In the genomic region with DNA sequence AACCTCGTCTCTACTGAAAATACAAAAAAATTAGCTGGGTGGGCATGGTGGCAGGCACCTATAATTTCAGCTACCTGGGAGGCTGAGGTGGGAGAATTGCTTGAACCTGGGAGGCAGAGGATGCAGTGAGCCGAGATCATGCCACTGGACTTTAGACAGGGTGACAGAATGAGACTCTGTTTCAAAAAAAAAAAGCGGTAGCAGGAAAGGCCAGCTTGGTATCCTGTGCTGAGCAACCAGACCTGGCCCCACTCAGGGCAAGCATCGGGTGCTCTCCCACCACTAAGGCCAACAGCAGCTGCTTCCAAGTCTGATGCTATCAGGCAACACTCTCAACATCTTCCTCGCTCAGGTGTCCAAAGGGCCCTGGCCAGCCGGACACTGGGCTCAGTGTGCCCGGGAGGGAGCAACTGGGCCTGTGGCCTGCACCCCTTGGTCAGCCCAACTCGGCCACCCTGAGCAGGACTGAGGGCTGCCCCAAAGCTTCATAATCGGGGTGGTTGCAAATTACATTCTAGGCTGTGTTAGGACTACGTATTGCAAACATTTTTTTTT, we compare ENCODE assay signal across 27 cellular contexts. TPM values are rescaled to one million over a fixed set of nuclear protein-coding genes. Genes with fewer than 3 reads are reported as not detected.
DNase-seq lines count a peak whose midpoint lies in the region; ATAC-seq and TF ChIP-seq lines count a peak whose summit lies in the region.
"Had no signal": no experiment of that assay in that cellular context is flagged by ENCODE, and none has a peak within 500 bp of the region (broad histone marks: within the 10 kb centered on the region; RNA-seq: fewer than 3 reads in every experiment).

No MANE protein-coding gene starts in this region.

- no peak overlapping the region for H3K18ac ChIP-seq in neuronal stem cell (ENCODE audit: low read length)

- intact Hi-C loops in CD4-positive, alpha-beta memory T cell (cut with micrococcal nuclease) = no loop called here
- intact Hi-C loops in activated CD8-positive, alpha-beta T cell treated with anti-CD3 and anti-CD28 coated beads for 36 hours (cut with micrococcal nuclease) = loop anchor here (10.0 kb wide), 1 partner anchor 56 kb away; a partner anchor contains a TSS

- no peak overlapping the region for H2AFZ ChIP-seq in neuronal stem cell (ENCODE audit: low read length)

- no peak overlapping the region for H2BK12ac ChIP-seq in neuronal stem cell (ENCODE audit: low read length)

- CTCF ChIA-PET in activated CD8-positive, alpha-beta memory T cell treated with anti-CD3 and anti-CD28 coated beads, Interleukin-2, amount 10 ng/mL, durations not matched to agents 7 days and 5 days (lab: Charles Lee) = interaction anchor here (1.3 kb wide), 1 partner anchor 13 kb away, joined by 4 read pairs; no protein-coding TSS in a partner anchor
- CTCF ChIA-PET in CD4-positive, alpha-beta memory T cell (lab: Charles Lee; ENCODE audit: partially characterized antibody) = interaction anchor here (0.6 to 2.2 kb wide), 7 partner anchors 13 to 67 kb away, joined by 3 to 11 read pairs (median 4); no protein-coding TSS in a partner anchor
- CTCF ChIA-PET in activated CD8-positive, alpha-beta T cell treated with anti-CD3 and anti-CD28 coated beads for 36 hours (lab: Charles Lee) = no interaction called here

- peaks cover 58% of the 10 kb centered on the region for H3K4me1 ChIP-seq in CD4-positive, alpha-beta memory T cell (ENCODE audit: insufficient read depth, low read length)
- H3K4me1 ChIP-seq in neuronal stem cell (ENCODE audit: control insufficient read depth in 2 of 2, insufficient read depth in 1 of 2, low read depth in 1 of 2, low read length in 2 of 2) = no peaks in the 10 kb centered on the region

- WGBS in neuronal stem cell (ENCODE audit: extremely low coverage in 2 of 2, insufficient read length in 2 of 2, insufficient replicate concordance in 1 of 2), 2 donors = no CpG with 5 or more reads among the region's 10 CpGs

- H2AK5ac ChIP-seq in neuronal stem cell (ENCODE audit: low read depth, low read length) = no peak overlapping the region

- no peaks in the 10 kb centered on the region for H3K9me3 Mint-ChIP-seq in activated CD8-positive, alpha-beta memory T cell treated with anti-CD3 and anti-CD28 coated beads, Interleukin-2, amount 10 ng/mL, durations not matched to agents 7 days and 5 days (ENCODE audit: low read depth)
- H3K9me3 Mint-ChIP-seq in CD4-positive, alpha-beta memory T cell = no peaks in the 10 kb centered on the region
- peaks cover 2% of the 10 kb centered on the region for H3K9me3 Mint-ChIP-seq in activated CD8-positive, alpha-beta T cell treated with anti-CD3 and anti-CD28 coated beads for 36 hours
- H3K9me3 Mint-ChIP-seq: activated naive CD8-positive, alpha-beta T cell treated with anti-CD3 and anti-CD28 coated beads, Interleukin-2, amount 10 ng/mL, durations not matched to agents 7 days and 5 days; activated T-helper 1 cell treated with anti-CD3 and anti-CD28 coated beads, Interleukin-12 subunit alpha, Interleukin-12 subunit beta, Interleukin-2, Interleukin-4 antibody, amounts not matched to agents 30 ng/mL and 10 ng/mL and 1 ng/mL, durations not matched to agents 14 hours and 24 hours and 36 hours had no signal

- no peak overlapping the region for H2BK120ac ChIP-seq in neuronal stem cell (ENCODE audit: low read depth, low read length)

- H3K27me3 ChIP-seq in CD4-positive, alpha-beta memory T cell (ENCODE audit: insufficient read depth, low read length) = no peaks in the 10 kb centered on the region
- H3K27me3 ChIP-seq in neuronal stem cell (ENCODE audit: control insufficient read depth in 3 of 3, insufficient read depth in 3 of 3, low read depth in 1 of 3, low read length in 3 of 3) = no peaks in the 10 kb centered on the region

- H3K79me1 ChIP-seq in neuronal stem cell (ENCODE audit: low read depth, low read length) = no peaks in the 10 kb centered on the region

- peaks cover 24% of the 10 kb centered on the region for H3K4me1 Mint-ChIP-seq in activated CD8-positive, alpha-beta memory T cell treated with anti-CD3 and anti-CD28 coated beads, Interleukin-2, amount 10 ng/mL, durations not matched to agents 7 days and 5 days
- H3K4me1 Mint-ChIP-seq in CD4-positive, alpha-beta memory T cell = peaks cover 0 to 16% (median 10%) of the 10 kb centered on the region in 4 donors
- peaks cover 5% of the 10 kb centered on the region for H3K4me1 Mint-ChIP-seq in activated CD8-positive, alpha-beta T cell treated with anti-CD3 and anti-CD28 coated beads for 36 hours (ENCODE audit: low read depth)

- H3K14ac ChIP-seq in neuronal stem cell (ENCODE audit: low read length) = no peak overlapping the region

- no peaks in the 10 kb centered on the region for H3K27me3 Mint-ChIP-seq in activated CD8-positive, alpha-beta memory T cell treated with anti-CD3 and anti-CD28 coated beads, Interleukin-2, amount 10 ng/mL, durations not matched to agents 7 days and 5 days
- no peaks in the 10 kb centered on the region for H3K27me3 Mint-ChIP-seq in CD4-positive, alpha-beta memory T cell
- no peaks in the 10 kb centered on the region for H3K27me3 Mint-ChIP-seq in activated CD8-positive, alpha-beta T cell treated with anti-CD3 and anti-CD28 coated beads for 36 hours
- H3K27me3 Mint-ChIP-seq: activated naive CD8-positive, alpha-beta T cell treated with anti-CD3 and anti-CD28 coated beads, Interleukin-2, amount 10 ng/mL, durations not matched to agents 7 days and 5 days had no signal

- no peak overlapping the region for H3K4me3 Mint-ChIP-seq in activated CD8-positive, alpha-beta memory T cell treated with anti-CD3 and anti-CD28 coated beads, Interleukin-2, amount 10 ng/mL, durations not matched to agents 7 days and 5 days
- H3K4me3 Mint-ChIP-seq in CD4-positive, alpha-beta memory T cell = peak overlapping the region in 3 of 8 donors; percentile 55 to 69 (median 65)
- no peak overlapping the region for H3K4me3 Mint-ChIP-seq in activated CD8-positive, alpha-beta T cell treated with anti-CD3 and anti-CD28 coated beads for 36 hours
- H3K4me3 Mint-ChIP-seq: activated naive CD8-positive, alpha-beta T cell treated with anti-CD3 and anti-CD28 coated beads, Interleukin-2, amount 10 ng/mL, durations not matched to agents 7 days and 5 days; activated T-helper 1 cell treated with anti-CD3 and anti-CD28 coated beads, Interleukin-12 subunit alpha, Interleukin-12 subunit beta, Interleukin-2, Interleukin-4 antibody, amounts not matched to agents 30 ng/mL and 10 ng/mL and 1 ng/mL, durations not matched to agents 14 hours and 24 hours and 36 hours had no signal

- no peak for DNase-seq in activated CD8-positive, alpha-beta memory T cell treated with anti-CD3 and anti-CD28 coated beads, Interleukin-2, amount 10 ng/mL, durations not matched to agents 7 days and 5 days
- no peak for DNase-seq in activated CD8-positive, alpha-beta memory T cell treated with anti-CD3 and anti-CD28 coated beads, Interleukin-2, amount 50 U/mL, for 48 hours
- no peak for DNase-seq in CD4-positive, alpha-beta memory T cell
- DNase-seq in activated CD8-positive, alpha-beta T cell treated with anti-CD3 and anti-CD28 coated beads for 36 hours = no peak
- DNase-seq in neuronal stem cell (ENCODE audit: low spot score) (no peak), NCI-H510A treated with DMSO at 0.1 percent for 48 hours (lab: John Stamatoyannopoulos, UW) (no peak), middle frontal gyrus (ENCODE audit: extremely low spot score, low spot score) (no peak), T-helper 9 cell (no peak)
- DNase-seq: cerebellar nuclear complex, H7, KG1, MV-4-11, NCI-H1694 treated with DMSO at 0.1 percent for 48 hours, NCI-H526, occipital lobe, substantia nigra had no signal

- no peak overlapping the region for H2BK15ac ChIP-seq in neuronal stem cell (ENCODE audit: low read length)

- POLR2A ChIA-PET in CD4-positive, alpha-beta memory T cell (lab: Charles Lee; ENCODE audit: partially characterized antibody) = interaction anchor here (1.3 kb wide), 1 partner anchor 61 kb away, joined by 5 read pairs; no protein-coding TSS in a partner anchor
- POLR2A ChIA-PET in activated CD8-positive, alpha-beta T cell treated with anti-CD3 and anti-CD28 coated beads for 36 hours (lab: Charles Lee) = no interaction called here

- no peak overlapping the region for H3K4me2 ChIP-seq in neuronal stem cell (ENCODE audit: insufficient read depth, low read length, poor library complexity, severe bottlenecking)

- no peak overlapping the region for H2BK5ac ChIP-seq in neuronal stem cell (ENCODE audit: low read length)

- no peak overlapping the region for H3K4me3 ChIP-seq in CD4-positive, alpha-beta memory T cell (ENCODE audit: low read length in 2 of 2)
- H3K4me3 ChIP-seq in neuronal stem cell (ENCODE audit: low read length in 2 of 2) = no peak overlapping the region
- H3K4me3 ChIP-seq: skin epidermis had no signal

- no peaks in the 10 kb centered on the region for H3K36me3 ChIP-seq in CD4-positive, alpha-beta memory T cell (ENCODE audit: insufficient read depth, low read length)
- no peaks in the 10 kb centered on the region for H3K36me3 ChIP-seq in neuronal stem cell (replicated peaks in 1 of 2; ENCODE audit: control insufficient read depth in 2 of 2, insufficient read depth in 2 of 2, low read length in 2 of 2)

- H3K23ac ChIP-seq in neuronal stem cell (ENCODE audit: low read depth, low read length, poor library complexity) = no peak overlapping the region

- H3K27ac ChIP-seq in CD4-positive, alpha-beta memory T cell (ENCODE audit: low read depth, low read length) = no peak overlapping the region
- H3K27ac ChIP-seq in neuronal stem cell (replicated peaks; ENCODE audit: low read length) = no peak overlapping the region
- H3K27ac ChIP-seq: epithelial cell of prostate, VCaP had no signal

- ATAC-seq in activated CD8-positive, alpha-beta memory T cell treated with anti-CD3 and anti-CD28 coated beads, Interleukin-2, amount 10 ng/mL, durations not matched to agents 7 days and 5 days = no peak
- no peak for ATAC-seq in activated CD8-positive, alpha-beta T cell treated with anti-CD3 and anti-CD28 coated beads for 36 hours

- H4K91ac ChIP-seq in neuronal stem cell (ENCODE audit: low read depth, low read length, poor library complexity) = no peak overlapping the region

- no peaks in the 10 kb centered on the region for H3K9me3 ChIP-seq in CD4-positive, alpha-beta memory T cell (ENCODE audit: control insufficient read depth in 1 of 2, low read length in 2 of 2)
- H3K9me3 ChIP-seq in neuronal stem cell (replicated peaks in 1 of 2; ENCODE audit: control insufficient read depth in 2 of 2, insufficient read depth in 1 of 2, low read depth in 1 of 2, low read length in 2 of 2) = no peaks in the 10 kb centered on the region

- TF ChIP-seq CTCF in activated CD8-positive, alpha-beta T cell treated with anti-CD3 and anti-CD28 coated beads for 36 hours (IDR thresholded peaks at IDR 0.05) = no peak

- peak overlapping the region; percentile 42 for H3K27ac Mint-ChIP-seq in activated CD8-positive, alpha-beta memory T cell treated with anti-CD3 and anti-CD28 coated beads, Interleukin-2, amount 10 ng/mL, durations not matched to agents 7 days and 5 days
- H3K27ac Mint-ChIP-seq in CD4-positive, alpha-beta memory T cell = peak overlapping the region; percentile 12 to 85 (median 66)
- peak overlapping the region; percentile 48 for H3K27ac Mint-ChIP-seq in activated CD8-positive, alpha-beta T cell treated with anti-CD3 and anti-CD28 coated beads for 36 hours
- H3K27ac Mint-ChIP-seq: activated T-helper 1 cell treated with anti-CD3 and anti-CD28 coated beads, Interleukin-12 subunit alpha, Interleukin-12 subunit beta, Interleukin-2, Interleukin-4 antibody, amounts not matched to agents 30 ng/mL and 10 ng/mL and 1 ng/mL, durations not matched to agents 14 hours and 24 hours and 36 hours had no signal

- peak overlapping the region; percentile 70 for H3K9ac ChIP-seq in neuronal stem cell (ENCODE audit: low read depth, low read length, poor library complexity)

- H4K8ac ChIP-seq in neuronal stem cell (ENCODE audit: low read depth, low read length) = no peak overlapping the region

- no peaks in the 10 kb centered on the region for H3K36me3 Mint-ChIP-seq in activated CD8-positive, alpha-beta memory T cell treated with anti-CD3 and anti-CD28 coated beads, Interleukin-2, amount 10 ng/mL, durations not matched to agents 7 days and 5 days
- H3K36me3 Mint-ChIP-seq in CD4-positive, alpha-beta memory T cell = no peaks in the 10 kb centered on the region
- H3K36me3 Mint-ChIP-seq in activated CD8-positive, alpha-beta T cell treated with anti-CD3 and anti-CD28 coated beads for 36 hours (ENCODE audit: low read depth) = peaks cover 2% of the 10 kb centered on the region
- H3K36me3 Mint-ChIP-seq: activated naive CD8-positive, alpha-beta T cell treated with anti-CD3 and anti-CD28 coated beads, Interleukin-2, amount 10 ng/mL, durations not matched to agents 7 days and 5 days had no signal

- no peak overlapping the region for H3K4ac ChIP-seq in neuronal stem cell (ENCODE audit: low read length)

RNA-seq across cellular contexts. Expression of a gene that starts 44.3 kb away (rescaled TPM):
- not detected for total RNA-seq in activated CD8-positive, alpha-beta memory T cell treated with anti-CD3 and anti-CD28 coated beads, Interleukin-2, amount 10 ng/mL, durations not matched to agents 7 days and 5 days
- not detected for total RNA-seq in CD4-positive, alpha-beta memory T cell
- polyA plus RNA-seq in CD4-positive, alpha-beta memory T cell = not detected
- total RNA-seq in activated CD8-positive, alpha-beta T cell treated with anti-CD3 and anti-CD28 coated beads for 36 hours = not detected
- polyA plus RNA-seq in neuronal stem cell (2013, experiment 1 of 2) = not detected
- polyA plus RNA-seq in neuronal stem cell (2013, experiment 2 of 2) = not detected
- total RNA-seq: A673; activated naive CD8-positive, alpha-beta T cell treated with anti-CD3 and anti-CD28 coated beads, Interleukin-2, amount 10 ng/mL, durations not matched to agents 7 days and 5 days; activated T-helper 1 cell treated with anti-CD3 and anti-CD28 coated beads, Interleukin-12 subunit alpha, Interleukin-12 subunit beta, Interleukin-2, Interleukin-4 antibody, amounts not matched to agents 30 ng/mL and 10 ng/mL and 1 ng/mL, durations not matched to agents 14 hours and 24 hours and 36 hours; Daoy; H7; HT1080; lung microvascular endothelial cell; occipital lobe; ureter had no signal
- polyA plus RNA-seq: BJ had no signal

RNA-seq across cellular contexts. Expression of a gene that starts 59.9 kb away (rescaled TPM):
- total RNA-seq in activated CD8-positive, alpha-beta memory T cell treated with anti-CD3 and anti-CD28 coated beads, Interleukin-2, amount 10 ng/mL, durations not matched to agents 7 days and 5 days = 100 to 1,000 TPM in 1 of 2 experiments, 10 to 100 TPM in 1; 90.9 to 122 TPM
- total RNA-seq in CD4-positive, alpha-beta memory T cell = 10 to 100 TPM; 71.1 to 71.9 TPM
- 100 to 1,000 TPM; 165 to 246 TPM for polyA plus RNA-seq in CD4-positive, alpha-beta memory T cell
- 10 to 100 TPM; 86.2 to 86.6 TPM for total RNA-seq in activated CD8-positive, alpha-beta T cell treated with anti-CD3 and anti-CD28 coated beads for 36 hours
- polyA plus RNA-seq in neuronal stem cell (2013, experiment 1 of 2) = 39.8 TPM
- polyA plus RNA-seq in neuronal stem cell (2013, experiment 2 of 2) = 39.0 TPM
